ENCODE assay signal across 16 cellular contexts in genomic region chr15:77564933-77565332, GRCh38.
"Had no signal": no experiment of that assay in that cellular context is flagged by ENCODE, and none has a peak within 500 bp of the region (broad histone marks: within the 10 kb centered on the region; RNA-seq: fewer than 3 reads in every experiment).

No MANE protein-coding gene starts in this region.

- H3K27ac Mint-ChIP-seq: activated CD4-positive, alpha-beta memory T cell treated with anti-CD3 and anti-CD28 coated beads for 36 hours; activated naive CD8-positive, alpha-beta T cell treated with anti-CD3 and anti-CD28 coated beads for 36 hours; activated T-helper 1 cell treated with anti-CD3 and anti-CD28 coated beads, Interleukin-12 subunit alpha, Interleukin-12 subunit beta, Interleukin-2, Interleukin-4 antibody, amounts not matched to agents 30 ng/mL and 10 ng/mL and 1 ng/mL, durations not matched to agents 14 hours and 24 hours and 36 hours; stimulated activated naive B cell treated with anti-CD40 and anti-IgM and Interleukin-4, amounts not matched to agents 10 μg/mL and 1 μg/mL and 100 μg/mL, for 72 hours had no signal

- H3K36me3 ChIP-seq: esophagus squamous epithelium, thyroid gland had no signal

- H3K27me3 ChIP-seq: esophagus squamous epithelium, hepatocyte, thyroid gland had no signal

- FAIRE-seq: endothelial cell of umbilical vein, TTC549 had no signal

- H3K4me3 Mint-ChIP-seq: activated CD4-positive, alpha-beta memory T cell treated with anti-CD3 and anti-CD28 coated beads for 36 hours; activated naive CD8-positive, alpha-beta T cell treated with anti-CD3 and anti-CD28 coated beads for 36 hours; activated T-helper 1 cell treated with anti-CD3 and anti-CD28 coated beads, Interleukin-12 subunit alpha, Interleukin-12 subunit beta, Interleukin-2, Interleukin-4 antibody, amounts not matched to agents 30 ng/mL and 10 ng/mL and 1 ng/mL, durations not matched to agents 14 hours and 24 hours and 36 hours; stimulated activated naive B cell treated with anti-CD40 and anti-IgM and Interleukin-4, amounts not matched to agents 10 μg/mL and 1 μg/mL and 100 μg/mL, for 72 hours had no signal

- H2AFZ ChIP-seq: hepatocyte had no signal

- DNase-seq: activated CD4-positive, alpha-beta memory T cell treated with anti-CD3 and anti-CD28 coated beads for 36 hours; activated naive CD8-positive, alpha-beta T cell treated with anti-CD3 and anti-CD28 coated beads for 36 hours; activated T-cell treated with anti-CD3 and anti-CD28 coated beads for 4 hours; amniotic stem cell; central memory CD4-positive, alpha-beta T cell; effector CD8-positive, alpha-beta T cell; esophagus squamous epithelium; left cardiac atrium; naive thymus-derived CD8-positive, alpha-beta T cell; stimulated activated naive B cell treated with anti-CD40 and anti-IgM and Interleukin-4, amounts not matched to agents 10 μg/mL and 1 μg/mL and 100 μg/mL, for 72 hours; thyroid gland had no signal

- H3K4me1 ChIP-seq: thyroid gland had no signal

- H3K79me2 ChIP-seq: hepatocyte had no signal

- H3K9me3 Mint-ChIP-seq: activated CD4-positive, alpha-beta memory T cell treated with anti-CD3 and anti-CD28 coated beads for 36 hours; activated naive CD8-positive, alpha-beta T cell treated with anti-CD3 and anti-CD28 coated beads for 36 hours; activated T-helper 1 cell treated with anti-CD3 and anti-CD28 coated beads, Interleukin-12 subunit alpha, Interleukin-12 subunit beta, Interleukin-2, Interleukin-4 antibody, amounts not matched to agents 30 ng/mL and 10 ng/mL and 1 ng/mL, durations not matched to agents 14 hours and 24 hours and 36 hours; stimulated activated naive B cell treated with anti-CD40 and anti-IgM and Interleukin-4, amounts not matched to agents 10 μg/mL and 1 μg/mL and 100 μg/mL, for 72 hours had no signal

- H3K4me3 ChIP-seq: coronary artery, esophagus squamous epithelium, hepatocyte, thyroid gland had no signal

- H3K4me2 ChIP-seq: hepatocyte had no signal

- H3K36me3 Mint-ChIP-seq: activated CD4-positive, alpha-beta memory T cell treated with anti-CD3 and anti-CD28 coated beads for 36 hours; activated naive CD8-positive, alpha-beta T cell treated with anti-CD3 and anti-CD28 coated beads for 36 hours; naive thymus-derived CD8-positive, alpha-beta T cell; stimulated activated naive B cell treated with anti-CD40 and anti-IgM and Interleukin-4, amounts not matched to agents 10 μg/mL and 1 μg/mL and 100 μg/mL, for 72 hours had no signal

- ATAC-seq: left cardiac atrium; naive thymus-derived CD8-positive, alpha-beta T cell; stimulated activated naive B cell treated with anti-CD40 and anti-IgM and Interleukin-4, amounts not matched to agents 10 μg/mL and 1 μg/mL and 100 μg/mL, for 72 hours had no signal

- H3K27ac ChIP-seq: coronary artery, hepatocyte, thyroid gland had no signal

- H3K9me3 ChIP-seq: esophagus squamous epithelium, thyroid gland had no signal
